Comparison of ENCODE assay signal across 9 cellular contexts in genomic region chr5:178519804-178520203, GRCh38.
"Had no signal": no experiment of that assay in that cellular context is flagged by ENCODE, and none has a peak within 500 bp of the region (broad histone marks: within the 10 kb centered on the region; RNA-seq: fewer than 3 reads in every experiment).

No MANE protein-coding gene starts in this region.

- H3K27ac Mint-ChIP-seq: H9, HFFc6 had no signal

- H3K4me1 Mint-ChIP-seq: H9, IgD-negative memory B cell had no signal

- H3K4me2 ChIP-seq: KMS-11 had no signal

- H3K4me3 Mint-ChIP-seq: H9, HFFc6, IgD-negative memory B cell had no signal

- H3K4me3 ChIP-seq: GM23248 had no signal

- H3K27ac ChIP-seq: GM23248, KMS-11 had no signal

- FAIRE-seq: HTR-8/SVneo had no signal

- H3K9ac ChIP-seq: GM23248, KMS-11 had no signal

- H2AFZ ChIP-seq: GM23248 had no signal

- DNase-seq: GM23248, GOT3, H9, HCEC 1CT, HFFc6, KBM-7 had no signal
